8 cellular contexts compared by ENCODE assay signal in the genomic region with DNA sequence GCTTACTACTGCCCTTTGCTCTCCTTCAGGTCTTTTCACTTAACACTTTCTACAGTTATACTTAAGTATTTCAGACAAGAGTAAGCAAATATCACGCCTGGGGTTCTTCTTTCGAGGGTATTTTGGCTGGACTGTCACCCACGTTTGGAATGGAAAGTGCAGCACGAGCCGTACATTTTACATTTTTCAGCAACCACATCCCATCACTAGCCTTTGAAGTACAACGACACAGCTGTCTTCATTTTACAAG. TPM values are rescaled to one million over a fixed set of nuclear protein-coding genes. Genes with fewer than 3 reads are reported as not detected.
A peak's percentile ranks its signal among the peaks of the same experiment; 100 is the strongest.
DNase-seq lines count a peak whose midpoint lies in the region; ATAC-seq and TF ChIP-seq lines count a peak whose summit lies in the region.

No MANE protein-coding gene starts in this region.

- peak overlapping the region; percentile 99 for H3K27ac Mint-ChIP-seq in mesothelial cell of epicardium

- H3K4me3 Mint-ChIP-seq in mesothelial cell of epicardium, result peak overlapping the region; percentile 97

- no peaks in the 10 kb centered on the region for H3K9me3 Mint-ChIP-seq in mesothelial cell of epicardium

- no peaks in the 10 kb centered on the region for H3K36me3 ChIP-seq in brain microvascular endothelial cell (replicated peaks)

- in situ Hi-C loops in brain microvascular endothelial cell (cut with HindIII; ENCODE audit: low pct_ligation_motif_present, low sequenced_read_pairs), result no loop called here

- H3K27me3 ChIP-seq in brain microvascular endothelial cell (replicated peaks), result no peaks in the 10 kb centered on the region

- peaks cover 3% of the 10 kb centered on the region for H3K36me3 Mint-ChIP-seq in mesothelial cell of epicardium

- H3K27me3 Mint-ChIP-seq in mesothelial cell of epicardium (ENCODE audit: low read depth), result no peaks in the 10 kb centered on the region

- DNase-seq in brain microvascular endothelial cell (no peak), mesothelial cell of epicardium (ENCODE audit: low spot score in 2 of 2, unreplicated experiment in 2 of 2) (no peak)

- no peak for TF ChIP-seq CTCF in 22Rv1 (IDR thresholded peaks at IDR 0.05)
- TF ChIP-seq CTCF in brain microvascular endothelial cell (IDR thresholded peaks at IDR 0.05; ENCODE audit: low read depth, low read length, missing control alignments), result no peak
- no peak for TF ChIP-seq CTCF in mesothelial cell of epicardium (IDR thresholded peaks at IDR 0.05; ENCODE audit: unreplicated experiment)

- H3K4me3 ChIP-seq in brain microvascular endothelial cell (ENCODE audit: low read depth, low read length), result peak overlapping the region; percentile 92

- ATAC-seq in HG02571 (IDR thresholded peaks at IDR 0.05; ENCODE audit: unreplicated experiment) (peak; percentile 0), HG03520 (IDR thresholded peaks at IDR 0.05; ENCODE audit: unreplicated experiment) (no peak), HG03045 (IDR thresholded peaks at IDR 0.05; ENCODE audit: unreplicated experiment) (no peak), HG02973 (IDR thresholded peaks at IDR 0.05; ENCODE audit: unreplicated experiment) (no peak), HG02798 (IDR thresholded peaks at IDR 0.05; ENCODE audit: poor library complexity, unreplicated experiment) (no peak)

- H3K4me1 Mint-ChIP-seq in mesothelial cell of epicardium, result peaks cover 18% of the 10 kb centered on the region

- H3K27ac ChIP-seq in 22Rv1, result peak overlapping the region; percentile 81
- peak overlapping the region; percentile 95 for H3K27ac ChIP-seq in brain microvascular endothelial cell

RNA-seq across cellular contexts. Expression of a gene that starts 0.3 kb away (rescaled TPM):
- 48.5 to 53.0 TPM (median 49.3 TPM) in 3 replicates for total RNA-seq in mesothelial cell of epicardium
